Comparison of ENCODE assay signal across 1 cellular context in the genomic region with DNA sequence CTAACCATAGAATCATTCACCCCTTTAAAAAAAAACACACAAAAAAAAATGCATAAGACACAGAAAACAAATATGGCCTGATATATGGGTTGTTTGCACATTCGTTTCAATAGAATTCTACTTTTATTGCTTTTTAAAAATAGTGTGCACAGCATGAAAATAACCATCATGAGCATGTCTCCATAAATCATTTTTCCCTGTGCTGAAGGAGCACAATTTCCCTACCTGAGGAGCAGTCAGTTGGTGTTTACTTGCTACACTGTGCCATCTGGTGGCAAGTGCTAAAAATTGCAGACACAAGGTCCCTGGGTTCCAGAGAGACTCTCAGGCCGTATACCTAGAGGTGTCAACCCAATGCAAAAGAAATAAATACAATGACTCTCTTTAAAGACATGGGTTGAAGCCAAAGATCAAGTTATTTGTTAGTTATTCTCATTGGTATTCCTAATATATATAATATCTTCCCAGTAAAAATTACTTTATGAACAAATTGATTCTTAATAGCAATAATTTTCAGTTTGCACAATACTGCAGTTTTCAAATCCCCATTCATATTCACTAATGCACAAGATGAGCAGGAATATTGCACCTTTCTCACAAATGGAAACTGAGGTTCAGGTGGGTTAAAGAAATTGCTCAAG.
TF ChIP-seq lines count a peak whose summit lies in the region.

No MANE protein-coding gene starts in this region.

TF ChIP-seq in K562, 482 proteins besides CTCF, POLR2A, EP300 and RAD21 (continued from another document):
- TF ChIP-seq BCLAF1 (IDR thresholded peaks at IDR 0.05; ENCODE audit: borderline replicate concordance in 1 of 2, control insufficient read depth in 1 of 2, low read depth in 2 of 2, low read length in 1 of 2) (no peak), ZFP30 (CRISPR knock-in tag; IDR thresholded peaks at IDR 0.05; ENCODE audit: borderline replicate concordance) (no peak), STAG1 (CRISPR knock-in tag; IDR thresholded peaks at IDR 0.05; ENCODE audit: borderline replicate concordance) (no peak; the same call in 1 of the 2 replicates), MXI1 (IDR thresholded peaks at IDR 0.05; ENCODE audit: low read depth, low read length) (no peak), HCFC1 (IDR thresholded peaks at IDR 0.05; ENCODE audit: low read depth, low read length) (no peak), CHD2 (IDR thresholded peaks at IDR 0.05; ENCODE audit: low read depth, low read length) (no peak), ETV1 (tag; conservative IDR thresholded peaks at IDR 0.05; ENCODE audit: low read depth) (no peak), PKNOX1 (IDR thresholded peaks at IDR 0.05) (0 out of 2 replicates have a peak, but pooled peaks have one; percentile 10), ZNF780A (CRISPR knock-in tag; IDR thresholded peaks at IDR 0.05) (no peak), EGR1 (conservative IDR thresholded peaks at IDR 0.05) (no peak), MEIS2 (IDR thresholded peaks at IDR 0.05; ENCODE audit: partially characterized antibody) (peak; percentile 41), ZNF696 (CRISPR knock-in tag; conservative IDR thresholded peaks at IDR 0.05) (no peak), GATAD2B (IDR thresholded peaks at IDR 0.05; ENCODE audit: borderline replicate concordance) (no peak)
- TF ChIP-seq, protein P1, sequence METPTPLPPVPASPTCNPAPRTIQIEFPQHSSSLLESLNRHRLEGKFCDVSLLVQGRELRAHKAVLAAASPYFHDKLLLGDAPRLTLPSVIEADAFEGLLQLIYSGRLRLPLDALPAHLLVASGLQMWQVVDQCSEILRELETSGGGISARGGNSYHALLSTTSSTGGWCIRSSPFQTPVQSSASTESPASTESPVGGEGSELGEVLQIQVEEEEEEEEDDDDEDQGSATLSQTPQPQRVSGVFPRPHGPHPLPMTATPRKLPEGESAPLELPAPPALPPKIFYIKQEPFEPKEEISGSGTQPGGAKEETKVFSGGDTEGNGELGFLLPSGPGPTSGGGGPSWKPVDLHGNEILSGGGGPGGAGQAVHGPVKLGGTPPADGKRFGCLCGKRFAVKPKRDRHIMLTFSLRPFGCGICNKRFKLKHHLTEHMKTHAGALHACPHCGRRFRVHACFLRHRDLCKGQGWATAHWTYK (CRISPR knock-in tag; IDR thresholded peaks at IDR 0.05): no peak
